Comparison of ENCODE assay signal across 15 cellular contexts in genomic region chr17:7846765-7847661, GRCh38. TPM values are rescaled to one million over a fixed set of nuclear protein-coding genes. Genes with fewer than 3 reads are reported as not detected.
A peak's percentile ranks its signal among the peaks of the same experiment; 100 is the strongest.
DNase-seq lines count a peak whose midpoint lies in the region; ATAC-seq and TF ChIP-seq lines count a peak whose summit lies in the region.
"Had no signal": no experiment of that assay in that cellular context is flagged by ENCODE, and none has a peak within 500 bp of the region (broad histone marks: within the 10 kb centered on the region; RNA-seq: fewer than 3 reads in every experiment).

No MANE protein-coding gene starts in this region.

- no peak overlapping the region for H2BK15ac ChIP-seq in neuronal stem cell (ENCODE audit: low read length)

- H4K8ac ChIP-seq in neuronal stem cell (ENCODE audit: low read depth, low read length), result no peak overlapping the region

- H3K27me3 ChIP-seq in neuronal stem cell (ENCODE audit: control insufficient read depth in 3 of 3, insufficient read depth in 3 of 3, low read depth in 1 of 3, low read length in 3 of 3), result peaks cover 0 to 1% (median 0%) of the 10 kb centered on the region in 3 experiments
- H3K27me3 ChIP-seq: SJCRH30, testis had no signal

- no peak overlapping the region for H3K14ac ChIP-seq in neuronal stem cell (ENCODE audit: low read length)

- no peak overlapping the region for H3K23ac ChIP-seq in neuronal stem cell (ENCODE audit: low read depth, low read length, poor library complexity)

- POLR2A ChIA-PET in activated CD4-positive, alpha-beta memory T cell treated with anti-CD3 and anti-CD28 coated beads for 36 hours (lab: Charles Lee), result no interaction called here
- POLR2A ChIA-PET in activated CD4-positive, alpha-beta memory T cell treated with anti-CD3 and anti-CD28 coated beads, Interleukin-2, amount 10 ng/mL, durations not matched to agents 7 days and 5 days (lab: Charles Lee), result interaction anchor here (2.4 to 5.2 kb wide), 2 partner anchors 9 to 160 kb away, joined by 32 to 38 read pairs; partner anchors contain the start of genes CYB5D1, NAA38, TMEM88 and TP53

- H3K36me3 ChIP-seq in neuronal stem cell (replicated peaks in 1 of 2; ENCODE audit: control insufficient read depth in 2 of 2, insufficient read depth in 2 of 2, low read length in 2 of 2), result peaks cover 49 to 63% of the 10 kb centered on the region in 2 donors

- H3K27ac Mint-ChIP-seq in activated CD4-positive, alpha-beta memory T cell treated with anti-CD3 and anti-CD28 coated beads for 36 hours, result peak overlapping the region; percentile 67
- H3K27ac Mint-ChIP-seq in activated CD4-positive, alpha-beta memory T cell treated with anti-CD3 and anti-CD28 coated beads, Interleukin-2, amount 10 ng/mL, durations not matched to agents 7 days and 5 days, result no peak overlapping the region
- H3K27ac Mint-ChIP-seq in T-helper 17 cell, result no peak overlapping the region
- peak overlapping the region; percentile 36 for H3K27ac Mint-ChIP-seq in chondrocyte (ENCODE audit: unreplicated experiment)

- peaks cover 12 to 16% of the 10 kb centered on the region in 2 donors for H3K4me1 ChIP-seq in neuronal stem cell (ENCODE audit: control insufficient read depth in 2 of 2, insufficient read depth in 1 of 2, low read depth in 1 of 2, low read length in 2 of 2)
- H3K4me1 ChIP-seq: SJCRH30 had no signal

- DNase-seq in activated CD4-positive, alpha-beta memory T cell treated with anti-CD3 and anti-CD28 coated beads for 36 hours, result no peak
- no peak for DNase-seq in activated CD4-positive, alpha-beta memory T cell treated with anti-CD3 and anti-CD28 coated beads, Interleukin-2, amount 10 ng/mL, durations not matched to agents 7 days and 5 days
- DNase-seq in T-helper 17 cell (no peak), chondrocyte (ENCODE audit: low spot score) (no peak), neuronal stem cell (ENCODE audit: low spot score) (no peak), NCI-H1092 (lab: John Stamatoyannopoulos, UW) (no peak)
- DNase-seq: anterior cingulate cortex, head of caudate nucleus, NCI-H1436 treated with DMSO at 0.1 percent for 48 hours, NCI-H446, SJCRH30, testis had no signal

- H3K9me3 Mint-ChIP-seq in activated CD4-positive, alpha-beta memory T cell treated with anti-CD3 and anti-CD28 coated beads for 36 hours, result no peaks in the 10 kb centered on the region
- H3K9me3 Mint-ChIP-seq in activated CD4-positive, alpha-beta memory T cell treated with anti-CD3 and anti-CD28 coated beads, Interleukin-2, amount 10 ng/mL, durations not matched to agents 7 days and 5 days, result no peaks in the 10 kb centered on the region
- H3K9me3 Mint-ChIP-seq in chondrocyte (ENCODE audit: low read depth), result no peaks in the 10 kb centered on the region

- H2AK5ac ChIP-seq in neuronal stem cell (ENCODE audit: low read depth, low read length), result no peak overlapping the region

- H3K4me1 Mint-ChIP-seq in activated CD4-positive, alpha-beta memory T cell treated with anti-CD3 and anti-CD28 coated beads for 36 hours (ENCODE audit: low read depth), result peaks cover 48% of the 10 kb centered on the region
- peaks cover 38% of the 10 kb centered on the region for H3K4me1 Mint-ChIP-seq in activated CD4-positive, alpha-beta memory T cell treated with anti-CD3 and anti-CD28 coated beads, Interleukin-2, amount 10 ng/mL, durations not matched to agents 7 days and 5 days
- H3K4me1 Mint-ChIP-seq in T-helper 17 cell (peaks cover 40% of the 10 kb centered on the region), chondrocyte (ENCODE audit: low read depth) (peaks cover 19% of the 10 kb centered on the region)

- no peaks in the 10 kb centered on the region for H3K27me3 Mint-ChIP-seq in activated CD4-positive, alpha-beta memory T cell treated with anti-CD3 and anti-CD28 coated beads for 36 hours
- H3K27me3 Mint-ChIP-seq in activated CD4-positive, alpha-beta memory T cell treated with anti-CD3 and anti-CD28 coated beads, Interleukin-2, amount 10 ng/mL, durations not matched to agents 7 days and 5 days, result no peaks in the 10 kb centered on the region
- H3K27me3 Mint-ChIP-seq in T-helper 17 cell (no peaks in the 10 kb centered on the region), chondrocyte (ENCODE audit: low read depth) (no peaks in the 10 kb centered on the region)

- H2BK12ac ChIP-seq in neuronal stem cell (ENCODE audit: low read length), result no peak overlapping the region

- no peak overlapping the region for H3K4me2 ChIP-seq in neuronal stem cell (ENCODE audit: insufficient read depth, low read length, poor library complexity, severe bottlenecking)

- TF ChIP-seq CTCF in chondrocyte (IDR thresholded peaks at IDR 0.05), result no peak

- H3K36me3 Mint-ChIP-seq in activated CD4-positive, alpha-beta memory T cell treated with anti-CD3 and anti-CD28 coated beads for 36 hours, result peaks cover 41% of the 10 kb centered on the region
- H3K36me3 Mint-ChIP-seq in activated CD4-positive, alpha-beta memory T cell treated with anti-CD3 and anti-CD28 coated beads, Interleukin-2, amount 10 ng/mL, durations not matched to agents 7 days and 5 days (ENCODE audit: low read depth), result peaks cover 6% of the 10 kb centered on the region
- peaks cover 5% of the 10 kb centered on the region for H3K36me3 Mint-ChIP-seq in T-helper 17 cell (ENCODE audit: low read depth)
- peaks cover 14% of the 10 kb centered on the region for H3K36me3 Mint-ChIP-seq in chondrocyte (ENCODE audit: low read depth)

- H3K4me3 Mint-ChIP-seq in activated CD4-positive, alpha-beta memory T cell treated with anti-CD3 and anti-CD28 coated beads for 36 hours, result peak overlapping the region; percentile 35
- no peak overlapping the region for H3K4me3 Mint-ChIP-seq in activated CD4-positive, alpha-beta memory T cell treated with anti-CD3 and anti-CD28 coated beads, Interleukin-2, amount 10 ng/mL, durations not matched to agents 7 days and 5 days
- H3K4me3 Mint-ChIP-seq in T-helper 17 cell (peak overlapping the region; percentile 100), chondrocyte (ENCODE audit: unreplicated experiment) (no peak overlapping the region)

- H3K9me3 ChIP-seq in T-helper 17 cell (ENCODE audit: control insufficient read depth, low read length, poor library complexity, severe bottlenecking) (no peaks in the 10 kb centered on the region), neuronal stem cell (replicated peaks in 1 of 2; ENCODE audit: control insufficient read depth in 2 of 2, insufficient read depth in 1 of 2, low read depth in 1 of 2, low read length in 2 of 2) (no peaks in the 10 kb centered on the region)
- H3K9me3 ChIP-seq: SJCRH30, testis had no signal

- H2BK120ac ChIP-seq in neuronal stem cell (ENCODE audit: low read depth, low read length), result no peak overlapping the region

- intact Hi-C loops in activated CD4-positive, alpha-beta memory T cell treated with anti-CD3 and anti-CD28 coated beads for 36 hours (cut with micrococcal nuclease), result no loop called here

- no CpG with 5 or more reads among the region's 34 CpGs for WGBS in neuronal stem cell (ENCODE audit: extremely low coverage in 2 of 2, insufficient read length in 2 of 2, insufficient replicate concordance in 1 of 2), 2 donors

- peak overlapping the region; percentile 44 for H3K9ac ChIP-seq in neuronal stem cell (ENCODE audit: low read depth, low read length, poor library complexity)

- CTCF ChIA-PET in activated CD4-positive, alpha-beta memory T cell treated with anti-CD3 and anti-CD28 coated beads for 36 hours (lab: Charles Lee), result interaction anchor here (1.1 to 5.4 kb wide), 2 partner anchors 10 to 12 kb away, joined by 3 to 70 read pairs; partner anchors contain the start of genes KDM6B and NAA38
- CTCF ChIA-PET in activated CD4-positive, alpha-beta memory T cell treated with anti-CD3 and anti-CD28 coated beads, Interleukin-2, amount 10 ng/mL, durations not matched to agents 7 days and 5 days (lab: Charles Lee), result interaction anchor here (1.0 kb wide), 1 partner anchor 10 kb away, joined by 4 read pairs; the partner anchor contains the start of gene NAA38

- H3K18ac ChIP-seq in neuronal stem cell (ENCODE audit: low read length), result no peak overlapping the region

- H3K4me3 ChIP-seq in neuronal stem cell (ENCODE audit: low read length in 2 of 2), result no peak overlapping the region
- H3K4me3 ChIP-seq: SJCRH30, testis had no signal

- no peak overlapping the region for H3K27ac ChIP-seq in neuronal stem cell (replicated peaks; ENCODE audit: low read length)
- H3K27ac ChIP-seq: SJCRH30, testis had no signal

- no peak for ATAC-seq in T-helper 17 cell
- ATAC-seq in HG03521 (IDR thresholded peaks at IDR 0.05; ENCODE audit: unreplicated experiment), result no peak
- no peak for ATAC-seq in GM18909 (IDR thresholded peaks at IDR 0.05; ENCODE audit: poor library complexity, unreplicated experiment)
- ATAC-seq: esophagus mucosa had no signal

- no peak overlapping the region for H2BK5ac ChIP-seq in neuronal stem cell (ENCODE audit: low read length)

- no peak overlapping the region for H2AFZ ChIP-seq in neuronal stem cell (ENCODE audit: low read length)

- no peak overlapping the region for H3K4ac ChIP-seq in neuronal stem cell (ENCODE audit: low read length)

- no peak overlapping the region for H4K91ac ChIP-seq in neuronal stem cell (ENCODE audit: low read depth, low read length, poor library complexity)

- H3K79me1 ChIP-seq in neuronal stem cell (ENCODE audit: low read depth, low read length), result peaks cover 40% of the 10 kb centered on the region

RNA-seq across cellular contexts. Expression of gene TMEM88, which starts 7.9 kb away (rescaled TPM):
- 1 to 10 TPM; 2.2 to 2.4 TPM for total RNA-seq in activated CD4-positive, alpha-beta memory T cell treated with anti-CD3 and anti-CD28 coated beads for 36 hours
- 1 to 10 TPM in 1 of 2 experiments, under 1 TPM in 1; 0.78 to 1.5 TPM for total RNA-seq in activated CD4-positive, alpha-beta memory T cell treated with anti-CD3 and anti-CD28 coated beads, Interleukin-2, amount 10 ng/mL, durations not matched to agents 7 days and 5 days
- total RNA-seq in T-helper 17 cell (10 to 100 TPM; 31.0 to 31.3 TPM), chondrocyte (1.6 to 1.9 TPM (median 1.8 TPM) in 3 replicates)
- 132 TPM for polyA plus RNA-seq in neuronal stem cell (2013, experiment 1 of 2)
- polyA plus RNA-seq in neuronal stem cell (2013, experiment 2 of 2), result 128 TPM

RNA-seq across cellular contexts. Expression of gene NAA38, which starts 10.3 kb away (rescaled TPM):
- 10 to 100 TPM; 68.2 to 74.7 TPM for total RNA-seq in activated CD4-positive, alpha-beta memory T cell treated with anti-CD3 and anti-CD28 coated beads for 36 hours
- total RNA-seq in activated CD4-positive, alpha-beta memory T cell treated with anti-CD3 and anti-CD28 coated beads, Interleukin-2, amount 10 ng/mL, durations not matched to agents 7 days and 5 days, result 10 to 100 TPM; 69.8 to 76.9 TPM
- total RNA-seq in T-helper 17 cell, result 10 to 100 TPM; 26.8 to 30.3 TPM
- total RNA-seq in chondrocyte, result 52.9 to 94.6 TPM (median 57.5 TPM) in 3 replicates
- 74.6 TPM for polyA plus RNA-seq in neuronal stem cell (2013, experiment 1 of 2)
- 76.9 TPM for polyA plus RNA-seq in neuronal stem cell (2013, experiment 2 of 2)

RNA-seq across cellular contexts. Expression of gene CYB5D1, which starts 10.8 kb away (rescaled TPM):
- 1 to 10 TPM; 6.0 to 6.9 TPM for total RNA-seq in activated CD4-positive, alpha-beta memory T cell treated with anti-CD3 and anti-CD28 coated beads for 36 hours
- total RNA-seq in activated CD4-positive, alpha-beta memory T cell treated with anti-CD3 and anti-CD28 coated beads, Interleukin-2, amount 10 ng/mL, durations not matched to agents 7 days and 5 days, result 1 to 10 TPM; 5.3 to 7.5 TPM
- total RNA-seq in T-helper 17 cell (10 to 100 TPM in 1 of 2 donors, 1 to 10 TPM in 1; 9.3 to 14.9 TPM), chondrocyte (6.9 to 10.5 TPM (median 8.6 TPM) in 3 replicates)
- 10.9 TPM for polyA plus RNA-seq in neuronal stem cell (2013, experiment 1 of 2)
- polyA plus RNA-seq in neuronal stem cell (2013, experiment 2 of 2), result 10.9 TPM

RNA-seq across cellular contexts. Expression of gene KDM6B, which starts 13.0 kb away (rescaled TPM):
- 10 to 100 TPM; 44.1 to 49.6 TPM for total RNA-seq in activated CD4-positive, alpha-beta memory T cell treated with anti-CD3 and anti-CD28 coated beads for 36 hours
- total RNA-seq in activated CD4-positive, alpha-beta memory T cell treated with anti-CD3 and anti-CD28 coated beads, Interleukin-2, amount 10 ng/mL, durations not matched to agents 7 days and 5 days, result 10 to 100 TPM; 20.9 to 23.7 TPM
- total RNA-seq in T-helper 17 cell, result 100 to 1,000 TPM; 207 to 231 TPM
- 36.6 to 38.2 TPM (median 37.4 TPM) in 3 replicates for total RNA-seq in chondrocyte
- polyA plus RNA-seq in neuronal stem cell (2013, experiment 1 of 2), result 20.0 TPM
- 21.1 TPM for polyA plus RNA-seq in neuronal stem cell (2013, experiment 2 of 2)

RNA-seq across cellular contexts. Expression of gene CHD3, which starts 41.6 kb away (rescaled TPM):
- 100 to 1,000 TPM; 120 to 133 TPM for total RNA-seq in activated CD4-positive, alpha-beta memory T cell treated with anti-CD3 and anti-CD28 coated beads for 36 hours
- 100 to 1,000 TPM; 127 to 131 TPM for total RNA-seq in activated CD4-positive, alpha-beta memory T cell treated with anti-CD3 and anti-CD28 coated beads, Interleukin-2, amount 10 ng/mL, durations not matched to agents 7 days and 5 days
- total RNA-seq in T-helper 17 cell (100 to 1,000 TPM; 219 TPM), chondrocyte (129 to 138 TPM (median 134 TPM) in 3 replicates)
- 17.8 TPM for polyA plus RNA-seq in neuronal stem cell (2013, experiment 1 of 2)
- 15.7 TPM for polyA plus RNA-seq in neuronal stem cell (2013, experiment 2 of 2)

Comparison
In these comparisons a context has a peak if more than half of its experiments do, and no peak if none do; other contexts are left out.
1. H3K27ac Mint-ChIP-seq: peak in activated CD4-positive, alpha-beta memory T cell treated with anti-CD3 and anti-CD28 coated beads for 36 hours (single experiment) and chondrocyte (single experiment); none in activated CD4-positive, alpha-beta memory T cell treated with anti-CD3 and anti-CD28 coated beads, Interleukin-2, amount 10 ng/mL, durations not matched to agents 7 days and 5 days (single experiment) and T-helper 17 cell (single experiment).
2. H3K4me3 Mint-ChIP-seq: peak in activated CD4-positive, alpha-beta memory T cell treated with anti-CD3 and anti-CD28 coated beads for 36 hours (single experiment) and T-helper 17 cell (single experiment); none in activated CD4-positive, alpha-beta memory T cell treated with anti-CD3 and anti-CD28 coated beads, Interleukin-2, amount 10 ng/mL, durations not matched to agents 7 days and 5 days (single experiment) and chondrocyte (single experiment).
3. RNA of gene TMEM88, which starts 7.9 kb away (total RNA-seq): 31.0 to 31.3 TPM in T-helper 17 cell; 2.2 to 2.4 TPM in activated CD4-positive, alpha-beta memory T cell treated with anti-CD3 and anti-CD28 coated beads for 36 hours, 1.6 to 1.9 TPM in chondrocyte and 0.78 to 1.5 TPM in activated CD4-positive, alpha-beta memory T cell treated with anti-CD3 and anti-CD28 coated beads, Interleukin-2, amount 10 ng/mL, durations not matched to agents 7 days and 5 days; every median in the first group is over 4 times any median in the second.